23 cellular contexts compared by ENCODE assay signal in genomic region chr3:22371036-22371435, GRCh38.
"Had no signal": no experiment of that assay in that cellular context is flagged by ENCODE, and none has a peak within 500 bp of the region (broad histone marks: within the 10 kb centered on the region; RNA-seq: fewer than 3 reads in every experiment).

No MANE protein-coding gene starts in this region.

- H3K27me3 ChIP-seq: ascending aorta, brain microvascular endothelial cell, right lobe of liver had no signal

- ATAC-seq: mucosa of descending colon, right lobe of liver had no signal

- H3K4me1 ChIP-seq: ascending aorta, uterus had no signal

- H3K27ac Mint-ChIP-seq: activated CD4-positive, alpha-beta memory T cell treated with anti-CD3 and anti-CD28 coated beads, Interleukin-2, amount 10 ng/mL, durations not matched to agents 7 days and 5 days; activated CD4-positive, alpha-beta T cell treated with anti-CD3 and anti-CD28 coated beads, Interleukin-2, amount 10 ng/mL, durations not matched to agents 7 days and 5 days; activated naive CD4-positive, alpha-beta T cell treated with anti-CD3 and anti-CD28 coated beads, Interleukin-2, amount 10 ng/mL, durations not matched to agents 7 days and 5 days; activated naive CD8-positive, alpha-beta T cell treated with anti-CD3 and anti-CD28 coated beads, Interleukin-2, amount 10 ng/mL, durations not matched to agents 7 days and 5 days; activated T-cell treated with anti-CD3 and anti-CD28 coated beads, Interleukin-2, amount 50 U/mL, for 24 hours; dendritic cell treated with granulocyte-macrophage colony-stimulating factor and Interleukin-4, amounts not matched to agents 40 ng/mL and 50 ng/mL, for 4 days; stimulated activated naive CD8-positive, alpha-beta T cell treated with anti-CD3 and anti-CD28 coated beads, Interleukin-15, Interleukin-2, amounts not matched to agents 100 ng/mL and 50 ng/mL, for 24 hours had no signal

- H3K9me3 ChIP-seq: ascending aorta, mucosa of descending colon, right lobe of liver, thoracic aorta, uterus had no signal

- H3K4me1 Mint-ChIP-seq: activated CD4-positive, alpha-beta memory T cell treated with anti-CD3 and anti-CD28 coated beads, Interleukin-2, amount 10 ng/mL, durations not matched to agents 7 days and 5 days; activated CD4-positive, alpha-beta T cell treated with anti-CD3 and anti-CD28 coated beads, Interleukin-2, amount 10 ng/mL, durations not matched to agents 7 days and 5 days had no signal

- H3K9me3 Mint-ChIP-seq: activated CD4-positive, alpha-beta T cell treated with anti-CD3 and anti-CD28 coated beads, Interleukin-2, amount 10 ng/mL, durations not matched to agents 7 days and 5 days; activated naive CD4-positive, alpha-beta T cell treated with anti-CD3 and anti-CD28 coated beads, Interleukin-2, amount 10 ng/mL, durations not matched to agents 7 days and 5 days; activated naive CD8-positive, alpha-beta T cell treated with anti-CD3 and anti-CD28 coated beads, Interleukin-2, amount 10 ng/mL, durations not matched to agents 7 days and 5 days; dendritic cell treated with granulocyte-macrophage colony-stimulating factor and Interleukin-4, amounts not matched to agents 40 ng/mL and 50 ng/mL, for 4 days; stimulated activated naive CD8-positive, alpha-beta T cell treated with anti-CD3 and anti-CD28 coated beads, Interleukin-15, Interleukin-2, amounts not matched to agents 100 ng/mL and 50 ng/mL, for 24 hours had no signal

- H3K4me3 Mint-ChIP-seq: activated CD4-positive, alpha-beta memory T cell treated with anti-CD3 and anti-CD28 coated beads, Interleukin-2, amount 10 ng/mL, durations not matched to agents 7 days and 5 days; activated CD4-positive, alpha-beta T cell treated with anti-CD3 and anti-CD28 coated beads, Interleukin-2, amount 10 ng/mL, durations not matched to agents 7 days and 5 days; activated naive CD4-positive, alpha-beta T cell treated with anti-CD3 and anti-CD28 coated beads, Interleukin-2, amount 10 ng/mL, durations not matched to agents 7 days and 5 days; activated naive CD8-positive, alpha-beta T cell treated with anti-CD3 and anti-CD28 coated beads, Interleukin-2, amount 10 ng/mL, durations not matched to agents 7 days and 5 days; activated T-cell treated with anti-CD3 and anti-CD28 coated beads, Interleukin-2, amount 50 U/mL, for 24 hours had no signal

- H3K36me3 Mint-ChIP-seq: activated naive CD4-positive, alpha-beta T cell treated with anti-CD3 and anti-CD28 coated beads, Interleukin-2, amount 10 ng/mL, durations not matched to agents 7 days and 5 days had no signal

- H3K4me3 ChIP-seq: ascending aorta, lung, mucosa of descending colon, right lobe of liver, uterus had no signal

- DNase-seq: activated CD4-positive, alpha-beta memory T cell treated with anti-CD3 and anti-CD28 coated beads, Interleukin-2, amount 10 ng/mL, durations not matched to agents 7 days and 5 days; activated CD4-positive, alpha-beta T cell treated with anti-CD3 and anti-CD28 coated beads for 1 hour; activated CD4-positive, alpha-beta T cell treated with anti-CD3 and anti-CD28 coated beads, Interleukin-2, amount 10 ng/mL, durations not matched to agents 7 days and 5 days; activated CD8-positive, alpha-beta memory T cell treated with anti-CD3 and anti-CD28 coated beads, Interleukin-2, amount 50 U/mL, for 48 hours; activated gamma-delta T cell; activated naive CD4-positive, alpha-beta T cell treated with anti-CD3 and anti-CD28 coated beads, Interleukin-2, amount 10 ng/mL, durations not matched to agents 7 days and 5 days; activated naive CD8-positive, alpha-beta T cell treated with anti-CD3 and anti-CD28 coated beads, Interleukin-2, amount 10 ng/mL, durations not matched to agents 7 days and 5 days; activated T-cell treated with anti-CD3 and anti-CD28 coated beads, Interleukin-2, amount 50 U/mL, for 24 hours; brain microvascular endothelial cell; islet precursor cell; left ventricle myocardium inferior; mucosa of descending colon; posterior cingulate gyrus; right lobe of liver; stimulated activated CD4-positive, alpha-beta T cell treated with anti-CD3 and anti-CD28 coated beads, Interleukin-2, amount 100 ng/mL, for 48 hours; trophoblast cell; uterus had no signal

- H3K36me3 ChIP-seq: ascending aorta, brain microvascular endothelial cell, left ventricle myocardium inferior, right lobe of liver, thoracic aorta, uterus had no signal

- H3K27ac ChIP-seq: ascending aorta, brain microvascular endothelial cell, epithelial cell of prostate, left ventricle myocardium inferior, right lobe of liver, thoracic aorta, uterus had no signal
